In genomic region chr11:134657631-134658030, GRCh38 we compare ENCODE assay signal across 1 cellular context.
TF ChIP-seq lines count a peak whose summit lies in the region.

No MANE protein-coding gene starts in this region.

TF ChIP-seq in H1, 55 proteins besides CTCF, POLR2A, EP300 and RAD21 (continued from another document):
- TF ChIP-seq, protein P1, sequence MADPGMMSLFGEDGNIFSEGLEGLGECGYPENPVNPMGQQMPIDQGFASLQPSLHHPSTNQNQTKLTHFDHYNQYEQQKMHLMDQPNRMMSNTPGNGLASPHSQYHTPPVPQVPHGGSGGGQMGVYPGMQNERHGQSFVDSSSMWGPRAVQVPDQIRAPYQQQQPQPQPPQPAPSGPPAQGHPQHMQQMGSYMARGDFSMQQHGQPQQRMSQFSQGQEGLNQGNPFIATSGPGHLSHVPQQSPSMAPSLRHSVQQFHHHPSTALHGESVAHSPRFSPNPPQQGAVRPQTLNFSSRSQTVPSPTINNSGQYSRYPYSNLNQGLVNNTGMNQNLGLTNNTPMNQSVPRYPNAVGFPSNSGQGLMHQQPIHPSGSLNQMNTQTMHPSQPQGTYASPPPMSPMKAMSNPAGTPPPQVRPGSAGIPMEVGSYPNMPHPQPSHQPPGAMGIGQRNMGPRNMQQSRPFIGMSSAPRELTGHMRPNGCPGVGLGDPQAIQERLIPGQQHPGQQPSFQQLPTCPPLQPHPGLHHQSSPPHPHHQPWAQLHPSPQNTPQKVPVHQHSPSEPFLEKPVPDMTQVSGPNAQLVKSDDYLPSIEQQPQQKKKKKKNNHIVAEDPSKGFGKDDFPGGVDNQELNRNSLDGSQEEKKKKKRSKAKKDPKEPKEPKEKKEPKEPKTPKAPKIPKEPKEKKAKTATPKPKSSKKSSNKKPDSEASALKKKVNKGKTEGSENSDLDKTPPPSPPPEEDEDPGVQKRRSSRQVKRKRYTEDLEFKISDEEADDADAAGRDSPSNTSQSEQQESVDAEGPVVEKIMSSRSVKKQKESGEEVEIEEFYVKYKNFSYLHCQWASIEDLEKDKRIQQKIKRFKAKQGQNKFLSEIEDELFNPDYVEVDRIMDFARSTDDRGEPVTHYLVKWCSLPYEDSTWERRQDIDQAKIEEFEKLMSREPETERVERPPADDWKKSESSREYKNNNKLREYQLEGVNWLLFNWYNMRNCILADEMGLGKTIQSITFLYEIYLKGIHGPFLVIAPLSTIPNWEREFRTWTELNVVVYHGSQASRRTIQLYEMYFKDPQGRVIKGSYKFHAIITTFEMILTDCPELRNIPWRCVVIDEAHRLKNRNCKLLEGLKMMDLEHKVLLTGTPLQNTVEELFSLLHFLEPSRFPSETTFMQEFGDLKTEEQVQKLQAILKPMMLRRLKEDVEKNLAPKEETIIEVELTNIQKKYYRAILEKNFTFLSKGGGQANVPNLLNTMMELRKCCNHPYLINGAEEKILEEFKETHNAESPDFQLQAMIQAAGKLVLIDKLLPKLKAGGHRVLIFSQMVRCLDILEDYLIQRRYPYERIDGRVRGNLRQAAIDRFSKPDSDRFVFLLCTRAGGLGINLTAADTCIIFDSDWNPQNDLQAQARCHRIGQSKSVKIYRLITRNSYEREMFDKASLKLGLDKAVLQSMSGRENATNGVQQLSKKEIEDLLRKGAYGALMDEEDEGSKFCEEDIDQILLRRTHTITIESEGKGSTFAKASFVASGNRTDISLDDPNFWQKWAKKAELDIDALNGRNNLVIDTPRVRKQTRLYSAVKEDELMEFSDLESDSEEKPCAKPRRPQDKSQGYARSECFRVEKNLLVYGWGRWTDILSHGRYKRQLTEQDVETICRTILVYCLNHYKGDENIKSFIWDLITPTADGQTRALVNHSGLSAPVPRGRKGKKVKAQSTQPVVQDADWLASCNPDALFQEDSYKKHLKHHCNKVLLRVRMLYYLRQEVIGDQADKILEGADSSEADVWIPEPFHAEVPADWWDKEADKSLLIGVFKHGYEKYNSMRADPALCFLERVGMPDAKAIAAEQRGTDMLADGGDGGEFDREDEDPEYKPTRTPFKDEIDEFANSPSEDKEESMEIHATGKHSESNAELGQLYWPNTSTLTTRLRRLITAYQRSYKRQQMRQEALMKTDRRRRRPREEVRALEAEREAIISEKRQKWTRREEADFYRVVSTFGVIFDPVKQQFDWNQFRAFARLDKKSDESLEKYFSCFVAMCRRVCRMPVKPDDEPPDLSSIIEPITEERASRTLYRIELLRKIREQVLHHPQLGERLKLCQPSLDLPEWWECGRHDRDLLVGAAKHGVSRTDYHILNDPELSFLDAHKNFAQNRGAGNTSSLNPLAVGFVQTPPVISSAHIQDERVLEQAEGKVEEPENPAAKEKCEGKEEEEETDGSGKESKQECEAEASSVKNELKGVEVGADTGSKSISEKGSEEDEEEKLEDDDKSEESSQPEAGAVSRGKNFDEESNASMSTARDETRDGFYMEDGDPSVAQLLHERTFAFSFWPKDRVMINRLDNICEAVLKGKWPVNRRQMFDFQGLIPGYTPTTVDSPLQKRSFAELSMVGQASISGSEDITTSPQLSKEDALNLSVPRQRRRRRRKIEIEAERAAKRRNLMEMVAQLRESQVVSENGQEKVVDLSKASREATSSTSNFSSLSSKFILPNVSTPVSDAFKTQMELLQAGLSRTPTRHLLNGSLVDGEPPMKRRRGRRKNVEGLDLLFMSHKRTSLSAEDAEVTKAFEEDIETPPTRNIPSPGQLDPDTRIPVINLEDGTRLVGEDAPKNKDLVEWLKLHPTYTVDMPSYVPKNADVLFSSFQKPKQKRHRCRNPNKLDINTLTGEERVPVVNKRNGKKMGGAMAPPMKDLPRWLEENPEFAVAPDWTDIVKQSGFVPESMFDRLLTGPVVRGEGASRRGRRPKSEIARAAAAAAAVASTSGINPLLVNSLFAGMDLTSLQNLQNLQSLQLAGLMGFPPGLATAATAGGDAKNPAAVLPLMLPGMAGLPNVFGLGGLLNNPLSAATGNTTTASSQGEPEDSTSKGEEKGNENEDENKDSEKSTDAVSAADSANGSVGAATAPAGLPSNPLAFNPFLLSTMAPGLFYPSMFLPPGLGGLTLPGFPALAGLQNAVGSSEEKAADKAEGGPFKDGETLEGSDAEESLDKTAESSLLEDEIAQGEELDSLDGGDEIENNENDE (IDR thresholded peaks at IDR 0.05; ENCODE audit: insufficient replicate concordance, low read length): no peak
- no peak for TF ChIP-seq CBX5 (IDR thresholded peaks at IDR 0.05; ENCODE audit: low read depth, low read length)
- TF ChIP-seq TBP (IDR thresholded peaks at IDR 0.05; ENCODE audit: low read depth, low read length): no peak
- TF ChIP-seq EZH2 (IDR thresholded peaks at IDR 0.05; ENCODE audit: low read depth, low read length, severe bottlenecking): no peak
- no peak for TF ChIP-seq NANOG (IDR thresholded peaks at IDR 0.05; ENCODE audit: insufficient read depth, low read depth, low read length, poor library complexity, severe bottlenecking)
- TF ChIP-seq BACH1 (IDR thresholded peaks at IDR 0.05; ENCODE audit: low read length): no peak
- TF ChIP-seq SIX5 (IDR thresholded peaks at IDR 0.05; ENCODE audit: low read depth, low read length): no peak
- TF ChIP-seq CEBPB (IDR thresholded peaks at IDR 0.05; ENCODE audit: low read depth, low read length): no peak
- TF ChIP-seq CBX8 (IDR thresholded peaks at IDR 0.05; ENCODE audit: borderline replicate concordance, low read depth, low read length): no peak
